Comparison of ENCODE assay signal across 3 cellular contexts in genomic region chr7:44380179-44380830, GRCh38.
TF ChIP-seq lines count a peak whose summit lies in the region.

No MANE protein-coding gene starts in this region.

TF ChIP-seq in SK-N-SH, 30 proteins besides CTCF, POLR2A, EP300 and RAD21 (continues in another document):
- TF ChIP-seq TEAD4 (IDR thresholded peaks at IDR 0.05; ENCODE audit: borderline replicate concordance, insufficient read depth) (no peak), GABPA (IDR thresholded peaks at IDR 0.05; ENCODE audit: low read depth) (no peak), ELF1 (IDR thresholded peaks at IDR 0.05) (no peak), YY1 (IDR thresholded peaks at IDR 0.05; ENCODE audit: low read depth) (no peak), USF2 (IDR thresholded peaks at IDR 0.05; ENCODE audit: borderline replicate concordance, low read depth, low read length) (no peak), GATA2 (CRISPR knock-in tag; IDR thresholded peaks at IDR 0.05) (no peak), MEF2A (IDR thresholded peaks at IDR 0.05; ENCODE audit: borderline replicate concordance, low read depth) (no peak), CHD2 (IDR thresholded peaks at IDR 0.05; ENCODE audit: low read length, partially characterized antibody) (no peak), SIN3A (IDR thresholded peaks at IDR 0.05; ENCODE audit: borderline replicate concordance, low read depth, low read length) (no peak), IRF3 (IDR thresholded peaks at IDR 0.05; ENCODE audit: low read depth, low read length) (no peak), REST (IDR thresholded peaks at IDR 0.05; ENCODE audit: low read depth, low read length) (no peak), JUND (IDR thresholded peaks at IDR 0.05) (no peak), NRF1 (IDR thresholded peaks at IDR 0.05; ENCODE audit: low read depth, low read length) (no peak), RFX5 (IDR thresholded peaks at IDR 0.05; ENCODE audit: low read length) (no peak)

TF ChIP-seq in SK-N-SH treated with all-trans-retinoic acid at 6 μM for 48 hours, 23 proteins besides CTCF, POLR2A, EP300 and RAD21:
- TF ChIP-seq CSRNP3 (CRISPR knock-in tag; IDR thresholded peaks at IDR 0.05) (no peak), GLIS3 (CRISPR knock-in tag; IDR thresholded peaks at IDR 0.05) (no peak), ZNF70 (CRISPR knock-in tag; IDR thresholded peaks at IDR 0.05) (no peak)

TF ChIP-seq in endothelial cell of umbilical vein, 7 proteins besides CTCF, POLR2A, EP300 and RAD21:
- TF ChIP-seq POLR2AphosphoS5 (IDR thresholded peaks at IDR 0.05; ENCODE audit: insufficient read depth, low read depth, low read length) (no peak), FOS (IDR thresholded peaks at IDR 0.05; ENCODE audit: borderline replicate concordance, insufficient read depth, low read length) (no peak), EZH2 (IDR thresholded peaks at IDR 0.05; ENCODE audit: borderline replicate concordance, low read depth, low read length, severe bottlenecking) (no peak), JUN (IDR thresholded peaks at IDR 0.05; ENCODE audit: borderline replicate concordance, insufficient read depth, insufficient read length, low read depth) (no peak), MYC (IDR thresholded peaks at IDR 0.05; ENCODE audit: low read depth, low read length) (no peak), MAX (IDR thresholded peaks at IDR 0.05; ENCODE audit: insufficient read depth, insufficient read length) (no peak), GATA2 (IDR thresholded peaks at IDR 0.05; ENCODE audit: insufficient read depth, insufficient read length, low read depth, low read length) (no peak)
